ENCODE assay signal across 8 cellular contexts in genomic region chr11:113314389-113315301, GRCh38. TPM values are rescaled to one million over a fixed set of nuclear protein-coding genes. Genes with fewer than 3 reads are reported as not detected.
DNase-seq lines count a peak whose midpoint lies in the region; ATAC-seq and TF ChIP-seq lines count a peak whose summit lies in the region.

TSS of gene TTC12 (plus strand) at chr11:113314583. CDS start at chr11:113316258, 1,675 bp downstream.

- no peaks in the 10 kb centered on the region for H3K4me1 ChIP-seq in NT2/D1 (ENCODE audit: insufficient read depth, insufficient read length)

- H3K9me3 ChIP-seq in NT2/D1 (ENCODE audit: insufficient read depth, low read length) = no peaks in the 10 kb centered on the region; the same call in 1 of the 2 replicates

- no peak for TF ChIP-seq CTCF in BJ (IDR thresholded peaks at IDR 0.05; ENCODE audit: insufficient read depth, low read depth, low read length)

- ATAC-seq in GM19324 (IDR thresholded peaks at IDR 0.05; ENCODE audit: low FRiP score, unreplicated experiment) (peak; percentile 98), HG03469 (IDR thresholded peaks at IDR 0.05; ENCODE audit: unreplicated experiment) (peak; percentile 83)

- peak within 1 kb of the TSS; percentile 71 for H3K27ac ChIP-seq in epithelial cell of prostate

- peak within 1 kb of the TSS; percentile 83 for H3K4me3 ChIP-seq in BJ (ENCODE audit: low read depth, low read length)
- peak within 1 kb of the TSS; percentile 87 for H3K4me3 ChIP-seq in NT2/D1 (ENCODE audit: insufficient read length, low read depth)

- POLR2A ChIA-PET in BJ (lab: Charles Lee) = interaction anchor here (0.6 kb wide), 1 partner anchor 489 kb away, joined by 14 read pairs; no protein-coding TSS in a partner anchor

- peak within 1 kb of the TSS; percentile 95 for H3K9ac ChIP-seq in NT2/D1 (ENCODE audit: insufficient read length, low read depth)

- H3K27me3 ChIP-seq in BJ (ENCODE audit: control insufficient read depth, insufficient read depth, low read length) (no peaks in the 10 kb centered on the region), NT2/D1 (ENCODE audit: insufficient read depth, insufficient read length) (peaks cover 10% of the 10 kb centered on the region)

- CTCF ChIA-PET in BJ (lab: Yijun Ruan, JAX) = interaction anchor here (0.5 to 3.7 kb wide), 6 partner anchors 10 to 860 kb away, joined by 3 to 20 read pairs (median 4); no protein-coding TSS in a partner anchor

- H3K36me3 ChIP-seq in BJ (ENCODE audit: control insufficient read depth, insufficient read depth, low read length) (no peaks in the 10 kb centered on the region), NT2/D1 (ENCODE audit: insufficient read depth, insufficient read length, low read length) (peaks cover 16% of the 10 kb centered on the region)

- DNase-seq in BJ (ENCODE audit: low read depth) = peak; percentile 52
- DNase-seq in NT2/D1 (ENCODE audit: low read depth, low spot score) = peak; percentile 88
- peak; percentile 91 for DNase-seq in activated T-cell treated with anti-CD3 and anti-CD28 coated beads for 24 hours (ENCODE audit: low read depth)
- DNase-seq in epithelial cell of prostate (ENCODE audit: low read depth, low spot score) = peak; percentile 41
- DNase-seq in mucosa of gallbladder (ENCODE audit: low spot score) = peak; percentile 96
- peak; percentile 82 to 83 for DNase-seq in stimulated activated CD8-positive, alpha-beta memory T cell treated with anti-CD3 and anti-CD28 coated beads, Interleukin-4, amount 100 ng/mL, for 1 hour (ENCODE audit: low read depth in 2 of 2, low spot score in 1 of 2)

RNA-seq across cellular contexts. Expression of gene TTC12, which starts in this region (rescaled TPM):
- 11.2 and 14.0 TPM in 2 replicates for polyA plus RNA-seq in BJ (2011; rRNA removed)
- 13.3 and 20.5 TPM in 2 replicates for polyA minus RNA-seq in BJ (2011; rRNA and poly(A)+ RNA removed)
- 28.3 TPM for total RNA-seq in mucosa of gallbladder

Comparison
In these comparisons a context has a peak if more than half of its experiments do, and no peak if none do; other contexts are left out.
1. Peak in every context shown above with its lines: DNase-seq, ATAC-seq, H3K4me3 ChIP-seq and H3K27ac ChIP-seq.
2. DNase-seq: peak in every context shown above with its lines; median percentile 96 in mucosa of gallbladder; 91 in activated T-cell treated with anti-CD3 and anti-CD28 coated beads for 24 hours; 88 in NT2/D1; 82 in stimulated activated CD8-positive, alpha-beta memory T cell treated with anti-CD3 and anti-CD28 coated beads, Interleukin-4, amount 100 ng/mL, for 1 hour; 52 in BJ; 41 in epithelial cell of prostate.